Comparison of ENCODE assay signal across 1 cellular context in the genomic region with DNA sequence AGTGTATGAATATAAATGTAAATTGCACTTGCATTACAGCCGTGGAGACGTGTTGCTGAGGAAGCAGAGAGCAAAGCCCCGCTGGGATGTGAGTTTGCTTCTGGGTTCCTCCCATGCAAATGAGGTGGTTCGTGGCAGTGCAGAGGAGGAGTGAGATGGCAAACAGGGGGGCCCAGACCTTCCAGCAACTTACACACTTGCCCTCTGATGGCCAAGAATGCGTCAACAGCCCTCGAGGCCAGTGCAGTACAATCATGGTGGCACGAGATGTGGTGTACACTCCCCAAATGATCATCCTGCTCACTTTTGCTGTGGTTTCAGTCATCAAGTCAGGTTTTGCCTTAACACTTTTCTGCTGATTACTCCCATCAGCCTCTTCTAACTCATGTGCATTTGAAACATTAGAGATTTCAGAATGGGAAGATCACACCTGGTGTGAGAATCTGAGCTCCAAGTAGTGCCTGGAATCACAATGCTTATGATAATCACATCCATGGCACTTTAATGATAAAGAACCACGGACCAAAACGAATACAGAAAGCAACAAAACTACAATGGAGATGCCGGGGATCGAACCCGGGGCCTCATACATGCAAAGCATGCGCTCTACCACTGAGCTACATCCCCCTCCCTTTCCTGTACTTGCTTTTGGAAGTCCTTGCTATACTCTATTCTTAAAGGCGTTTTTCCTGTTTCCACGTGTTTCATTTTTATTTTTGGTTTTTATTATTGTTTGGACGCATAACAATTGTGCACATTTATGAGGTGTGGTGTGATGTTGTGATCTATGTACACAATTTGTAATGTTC.
TF ChIP-seq lines count a peak whose summit lies in the region.

No MANE protein-coding gene starts in this region.

TF ChIP-seq in K562, 482 proteins besides CTCF, POLR2A, EP300 and RAD21 (continued from another document and continues in another):
- TF ChIP-seq SRSF9 (IDR thresholded peaks at IDR 0.05; ENCODE audit: borderline replicate concordance, low read depth, low read length) (no peak), FOXM1 (IDR thresholded peaks at IDR 0.05; ENCODE audit: low read depth) (no peak), FOXM1 (CRISPR knock-in tag; IDR thresholded peaks at IDR 0.05; ENCODE audit: low read depth) (no peak), GATAD2A (IDR thresholded peaks at IDR 0.05) (no peak), POLR2AphosphoS2 (IDR thresholded peaks at IDR 0.05; ENCODE audit: low read length) (no peak), TEAD1 (CRISPR knock-in tag; IDR thresholded peaks at IDR 0.05) (no peak), ARNT (IDR thresholded peaks at IDR 0.05) (peak; percentile 80 to 88), NBN (IDR thresholded peaks at IDR 0.05; ENCODE audit: low read depth) (peak; percentile 54; the same call in 1 of the 2 replicates), MAZ (CRISPR knock-in tag; conservative IDR thresholded peaks at IDR 0.05 in 1 of 2, IDR thresholded peaks at IDR 0.05 in 1 of 2) (peak; percentile 62 to 91), CBX1 (IDR thresholded peaks at IDR 0.05; ENCODE audit: low read depth) (no peak), HMGXB4 (CRISPR knock-in tag; IDR thresholded peaks at IDR 0.05) (peak; percentile 70; the same call in 1 of the 2 replicates), GTF2A2 (tag; IDR thresholded peaks at IDR 0.05) (no peak), SAP30 (IDR thresholded peaks at IDR 0.05; ENCODE audit: borderline replicate concordance, insufficient read depth, low read depth, low read length, poor library complexity, severe bottlenecking) (no peak), JUN (IDR thresholded peaks at IDR 0.05; ENCODE audit: borderline replicate concordance, low read depth, low read length) (no peak), JUN (CRISPR knock-in tag; IDR thresholded peaks at IDR 0.05; ENCODE audit: borderline replicate concordance) (no peak), TCF7L2 (IDR thresholded peaks at IDR 0.05; ENCODE audit: low read depth, low read length) (no peak), ZSCAN32 (CRISPR knock-in tag; IDR thresholded peaks at IDR 0.05) (no peak), ZNF263 (CRISPR knock-in tag; IDR thresholded peaks at IDR 0.05; ENCODE audit: borderline replicate concordance) (no peak), TARDBP (IDR thresholded peaks at IDR 0.05) (no peak; the same call in 1 of the 2 replicates), FOXJ3 (CRISPR knock-in tag; IDR thresholded peaks at IDR 0.05) (no peak), TFAP4 (CRISPR knock-in tag; IDR thresholded peaks at IDR 0.05; ENCODE audit: borderline replicate concordance) (no peak), TAL1 (IDR thresholded peaks at IDR 0.05) (no peak), NR3C1 (CRISPR knock-in tag; IDR thresholded peaks at IDR 0.05) (no peak), ZNF12 (CRISPR knock-in tag; IDR thresholded peaks at IDR 0.05) (peak; percentile 26; the same call in 1 of the 2 replicates), ELF2 (CRISPR knock-in tag; IDR thresholded peaks at IDR 0.05) (no peak; the same call in 1 of the 2 replicates), ATF3 (IDR thresholded peaks at IDR 0.05) (no peak), ATF3 (CRISPR knock-in tag; conservative IDR thresholded peaks at IDR 0.05) (no peak), ZNF561 (CRISPR knock-in tag; conservative IDR thresholded peaks at IDR 0.05) (no peak), ZNF408 (CRISPR knock-in tag; IDR thresholded peaks at IDR 0.05; ENCODE audit: low read depth) (no peak), CAMTA2 (CRISPR knock-in tag; conservative IDR thresholded peaks at IDR 0.05) (peak; percentile 80; the same call in 1 of the 2 replicates), BCLAF1 (IDR thresholded peaks at IDR 0.05; ENCODE audit: borderline replicate concordance in 1 of 2, control insufficient read depth in 1 of 2, low read depth in 2 of 2, low read length in 1 of 2) (no peak), DACH1 (IDR thresholded peaks at IDR 0.05; ENCODE audit: partially characterized antibody) (no peak), POLR2B (IDR thresholded peaks at IDR 0.05; ENCODE audit: low read depth, partially characterized antibody) (no peak), SMAD3 (CRISPR knock-in tag; conservative IDR thresholded peaks at IDR 0.05) (0 out of 2 replicates have a peak, but pooled peaks have one; percentile 21), ZBTB8A (IDR thresholded peaks at IDR 0.05; ENCODE audit: partially characterized antibody) (no peak), MYBL2 (IDR thresholded peaks at IDR 0.05; ENCODE audit: low read depth) (no peak), MYBL2 (CRISPR knock-in tag; IDR thresholded peaks at IDR 0.05; ENCODE audit: borderline replicate concordance) (no peak), CXXC5 (CRISPR knock-in tag; IDR thresholded peaks at IDR 0.05) (0 out of 2 replicates have a peak, but pooled peaks have one; percentile 16), ZNF785 (CRISPR knock-in tag; IDR thresholded peaks at IDR 0.05) (no peak)
- TF ChIP-seq, protein P1, sequence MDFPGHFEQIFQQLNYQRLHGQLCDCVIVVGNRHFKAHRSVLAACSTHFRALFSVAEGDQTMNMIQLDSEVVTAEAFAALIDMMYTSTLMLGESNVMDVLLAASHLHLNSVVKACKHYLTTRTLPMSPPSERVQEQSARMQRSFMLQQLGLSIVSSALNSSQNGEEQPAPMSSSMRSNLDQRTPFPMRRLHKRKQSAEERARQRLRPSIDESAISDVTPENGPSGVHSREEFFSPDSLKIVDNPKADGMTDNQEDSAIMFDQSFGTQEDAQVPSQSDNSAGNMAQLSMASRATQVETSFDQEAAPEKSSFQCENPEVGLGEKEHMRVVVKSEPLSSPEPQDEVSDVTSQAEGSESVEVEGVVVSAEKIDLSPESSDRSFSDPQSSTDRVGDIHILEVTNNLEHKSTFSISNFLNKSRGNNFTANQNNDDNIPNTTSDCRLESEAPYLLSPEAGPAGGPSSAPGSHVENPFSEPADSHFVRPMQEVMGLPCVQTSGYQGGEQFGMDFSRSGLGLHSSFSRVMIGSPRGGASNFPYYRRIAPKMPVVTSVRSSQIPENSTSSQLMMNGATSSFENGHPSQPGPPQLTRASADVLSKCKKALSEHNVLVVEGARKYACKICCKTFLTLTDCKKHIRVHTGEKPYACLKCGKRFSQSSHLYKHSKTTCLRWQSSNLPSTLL (IDR thresholded peaks at IDR 0.05) = peak; percentile 82
- TF ChIP-seq, protein P2, sequence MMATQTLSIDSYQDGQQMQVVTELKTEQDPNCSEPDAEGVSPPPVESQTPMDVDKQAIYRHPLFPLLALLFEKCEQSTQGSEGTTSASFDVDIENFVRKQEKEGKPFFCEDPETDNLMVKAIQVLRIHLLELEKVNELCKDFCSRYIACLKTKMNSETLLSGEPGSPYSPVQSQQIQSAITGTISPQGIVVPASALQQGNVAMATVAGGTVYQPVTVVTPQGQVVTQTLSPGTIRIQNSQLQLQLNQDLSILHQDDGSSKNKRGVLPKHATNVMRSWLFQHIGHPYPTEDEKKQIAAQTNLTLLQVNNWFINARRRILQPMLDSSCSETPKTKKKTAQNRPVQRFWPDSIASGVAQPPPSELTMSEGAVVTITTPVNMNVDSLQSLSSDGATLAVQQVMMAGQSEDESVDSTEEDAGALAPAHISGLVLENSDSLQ (IDR thresholded peaks at IDR 0.05) = no peak
- TF ChIP-seq, protein P3, sequence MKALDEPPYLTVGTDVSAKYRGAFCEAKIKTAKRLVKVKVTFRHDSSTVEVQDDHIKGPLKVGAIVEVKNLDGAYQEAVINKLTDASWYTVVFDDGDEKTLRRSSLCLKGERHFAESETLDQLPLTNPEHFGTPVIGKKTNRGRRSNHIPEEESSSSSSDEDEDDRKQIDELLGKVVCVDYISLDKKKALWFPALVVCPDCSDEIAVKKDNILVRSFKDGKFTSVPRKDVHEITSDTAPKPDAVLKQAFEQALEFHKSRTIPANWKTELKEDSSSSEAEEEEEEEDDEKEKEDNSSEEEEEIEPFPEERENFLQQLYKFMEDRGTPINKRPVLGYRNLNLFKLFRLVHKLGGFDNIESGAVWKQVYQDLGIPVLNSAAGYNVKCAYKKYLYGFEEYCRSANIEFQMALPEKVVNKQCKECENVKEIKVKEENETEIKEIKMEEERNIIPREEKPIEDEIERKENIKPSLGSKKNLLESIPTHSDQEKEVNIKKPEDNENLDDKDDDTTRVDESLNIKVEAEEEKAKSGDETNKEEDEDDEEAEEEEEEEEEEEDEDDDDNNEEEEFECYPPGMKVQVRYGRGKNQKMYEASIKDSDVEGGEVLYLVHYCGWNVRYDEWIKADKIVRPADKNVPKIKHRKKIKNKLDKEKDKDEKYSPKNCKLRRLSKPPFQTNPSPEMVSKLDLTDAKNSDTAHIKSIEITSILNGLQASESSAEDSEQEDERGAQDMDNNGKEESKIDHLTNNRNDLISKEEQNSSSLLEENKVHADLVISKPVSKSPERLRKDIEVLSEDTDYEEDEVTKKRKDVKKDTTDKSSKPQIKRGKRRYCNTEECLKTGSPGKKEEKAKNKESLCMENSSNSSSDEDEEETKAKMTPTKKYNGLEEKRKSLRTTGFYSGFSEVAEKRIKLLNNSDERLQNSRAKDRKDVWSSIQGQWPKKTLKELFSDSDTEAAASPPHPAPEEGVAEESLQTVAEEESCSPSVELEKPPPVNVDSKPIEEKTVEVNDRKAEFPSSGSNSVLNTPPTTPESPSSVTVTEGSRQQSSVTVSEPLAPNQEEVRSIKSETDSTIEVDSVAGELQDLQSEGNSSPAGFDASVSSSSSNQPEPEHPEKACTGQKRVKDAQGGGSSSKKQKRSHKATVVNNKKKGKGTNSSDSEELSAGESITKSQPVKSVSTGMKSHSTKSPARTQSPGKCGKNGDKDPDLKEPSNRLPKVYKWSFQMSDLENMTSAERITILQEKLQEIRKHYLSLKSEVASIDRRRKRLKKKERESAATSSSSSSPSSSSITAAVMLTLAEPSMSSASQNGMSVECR (CRISPR knock-in tag; IDR thresholded peaks at IDR 0.05) = no peak
- TF ChIP-seq, protein P4, sequence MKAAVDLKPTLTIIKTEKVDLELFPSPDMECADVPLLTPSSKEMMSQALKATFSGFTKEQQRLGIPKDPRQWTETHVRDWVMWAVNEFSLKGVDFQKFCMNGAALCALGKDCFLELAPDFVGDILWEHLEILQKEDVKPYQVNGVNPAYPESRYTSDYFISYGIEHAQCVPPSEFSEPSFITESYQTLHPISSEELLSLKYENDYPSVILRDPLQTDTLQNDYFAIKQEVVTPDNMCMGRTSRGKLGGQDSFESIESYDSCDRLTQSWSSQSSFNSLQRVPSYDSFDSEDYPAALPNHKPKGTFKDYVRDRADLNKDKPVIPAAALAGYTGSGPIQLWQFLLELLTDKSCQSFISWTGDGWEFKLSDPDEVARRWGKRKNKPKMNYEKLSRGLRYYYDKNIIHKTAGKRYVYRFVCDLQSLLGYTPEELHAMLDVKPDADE (conservative IDR thresholded peaks at IDR 0.05; ENCODE audit: control insufficient read depth, low read depth, low read length) = peak; percentile 90
- TF ChIP-seq, protein P5, sequence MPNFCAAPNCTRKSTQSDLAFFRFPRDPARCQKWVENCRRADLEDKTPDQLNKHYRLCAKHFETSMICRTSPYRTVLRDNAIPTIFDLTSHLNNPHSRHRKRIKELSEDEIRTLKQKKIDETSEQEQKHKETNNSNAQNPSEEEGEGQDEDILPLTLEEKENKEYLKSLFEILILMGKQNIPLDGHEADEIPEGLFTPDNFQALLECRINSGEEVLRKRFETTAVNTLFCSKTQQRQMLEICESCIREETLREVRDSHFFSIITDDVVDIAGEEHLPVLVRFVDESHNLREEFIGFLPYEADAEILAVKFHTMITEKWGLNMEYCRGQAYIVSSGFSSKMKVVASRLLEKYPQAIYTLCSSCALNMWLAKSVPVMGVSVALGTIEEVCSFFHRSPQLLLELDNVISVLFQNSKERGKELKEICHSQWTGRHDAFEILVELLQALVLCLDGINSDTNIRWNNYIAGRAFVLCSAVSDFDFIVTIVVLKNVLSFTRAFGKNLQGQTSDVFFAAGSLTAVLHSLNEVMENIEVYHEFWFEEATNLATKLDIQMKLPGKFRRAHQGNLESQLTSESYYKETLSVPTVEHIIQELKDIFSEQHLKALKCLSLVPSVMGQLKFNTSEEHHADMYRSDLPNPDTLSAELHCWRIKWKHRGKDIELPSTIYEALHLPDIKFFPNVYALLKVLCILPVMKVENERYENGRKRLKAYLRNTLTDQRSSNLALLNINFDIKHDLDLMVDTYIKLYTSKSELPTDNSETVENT (CRISPR knock-in tag; IDR thresholded peaks at IDR 0.05) = no peak
